20 cellular contexts compared by ENCODE assay signal in the genomic region with DNA sequence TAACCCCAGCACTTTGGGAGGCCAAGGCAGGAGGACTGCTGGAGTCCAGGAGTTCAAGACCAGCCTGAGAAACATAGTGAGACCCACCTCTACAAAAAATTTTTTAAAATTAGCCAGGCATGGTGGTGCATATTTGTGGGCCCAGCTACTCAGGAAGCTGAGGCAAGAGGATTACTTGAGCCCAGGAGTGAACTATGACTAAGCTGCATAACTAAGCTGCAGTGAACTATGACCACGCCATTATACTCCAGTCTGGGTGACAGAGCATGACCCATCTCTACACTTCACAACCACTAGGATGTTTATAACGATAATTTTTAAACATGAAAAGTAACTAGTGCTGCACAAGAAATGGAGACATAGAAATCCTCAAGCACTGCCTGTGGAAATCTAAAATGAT.
A peak's percentile ranks its signal among the peaks of the same experiment; 100 is the strongest.
DNase-seq lines count a peak whose midpoint lies in the region; ATAC-seq and TF ChIP-seq lines count a peak whose summit lies in the region.
"Had no signal": no experiment of that assay in that cellular context is flagged by ENCODE, and none has a peak within 500 bp of the region (broad histone marks: within the 10 kb centered on the region; RNA-seq: fewer than 3 reads in every experiment).

No MANE protein-coding gene starts in this region.

- DNase-seq in A172 (ENCODE audit: low spot score) (peak; percentile 13), RWPE2 (ENCODE audit: low spot score) (no peak), glomerular visceral epithelial cell (ENCODE audit: extremely low spot score) (peak; percentile 93), dedifferentiated amniotic fluid mesenchymal stem cell (ENCODE audit: extremely low spot score) (no peak), amygdala (lab: John Stamatoyannopoulos, UW) (no peak)
- DNase-seq: 8988T; activated CD4-positive, CD25-positive, alpha-beta regulatory T cell treated with anti-CD3 and anti-CD28 coated beads, Interleukin-2, amount 50 U/mL, for 72 hours; DMS 273 treated with DMSO at 0.1 percent for 48 hours; KG1; NCI-H1417; PC-9; psoas muscle; stimulated activated CD4-positive, alpha-beta T cell treated with anti-CD3 and anti-CD28 coated beads, Interleukin-12 subunit alpha, Interleukin-12 subunit beta, amount 100 ng/mL, for 4 hours had no signal

- TF ChIP-seq CTCF in RWPE2 (IDR thresholded peaks at IDR 0.05; ENCODE audit: poor library complexity, severe bottlenecking), result no peak

- H3K4me1 ChIP-seq in RWPE2 (ENCODE audit: insufficient read depth, poor library complexity, severe bottlenecking), result no peaks in the 10 kb centered on the region
- H3K4me1 ChIP-seq: psoas muscle had no signal

- H3K9me3 ChIP-seq in RWPE2 (ENCODE audit: severe bottlenecking), result no peaks in the 10 kb centered on the region
- H3K9me3 ChIP-seq: psoas muscle, thoracic aorta had no signal

- no peak overlapping the region for H3K27ac ChIP-seq in RWPE2 (ENCODE audit: poor library complexity, severe bottlenecking)
- H3K27ac ChIP-seq: C4-2B, HL-60, PC-9, psoas muscle, SK-N-MC, thoracic aorta had no signal

- no peaks in the 10 kb centered on the region for H3K36me3 ChIP-seq in RWPE2 (ENCODE audit: low read depth)
- H3K36me3 ChIP-seq: thoracic aorta had no signal

- H3K4me3 ChIP-seq in RWPE2 (ENCODE audit: severe bottlenecking), result no peak overlapping the region
- H3K4me3 ChIP-seq: PC-9, psoas muscle, SK-N-MC, thoracic aorta had no signal

- ATAC-seq in HG03432 (IDR thresholded peaks at IDR 0.05; ENCODE audit: unreplicated experiment), result peak; percentile 47
- peak; percentile 73 for ATAC-seq in RWPE2 (ENCODE audit: low read depth)
- ATAC-seq in HG03571 (IDR thresholded peaks at IDR 0.05; ENCODE audit: unreplicated experiment), result no peak
- no peak for ATAC-seq in HG02642 (IDR thresholded peaks at IDR 0.05; ENCODE audit: poor library complexity, unreplicated experiment)
- ATAC-seq: psoas muscle had no signal

- H3K27me3 ChIP-seq in RWPE2 (ENCODE audit: insufficient read depth, poor library complexity, severe bottlenecking), result no peaks in the 10 kb centered on the region

Comparison
In these comparisons a context has a peak if more than half of its experiments do, and no peak if none do; other contexts are left out.
1. DNase-seq: peak in A172 (single experiment) and glomerular visceral epithelial cell (single experiment); none in RWPE2 (single experiment), dedifferentiated amniotic fluid mesenchymal stem cell (single experiment) and amygdala (0 of 56).
2. ATAC-seq: peak in HG03432 (single experiment) and RWPE2 (single experiment); none in HG03571 (single experiment) and HG02642 (single experiment).